8 cellular contexts compared by ENCODE assay signal in the genomic region with DNA sequence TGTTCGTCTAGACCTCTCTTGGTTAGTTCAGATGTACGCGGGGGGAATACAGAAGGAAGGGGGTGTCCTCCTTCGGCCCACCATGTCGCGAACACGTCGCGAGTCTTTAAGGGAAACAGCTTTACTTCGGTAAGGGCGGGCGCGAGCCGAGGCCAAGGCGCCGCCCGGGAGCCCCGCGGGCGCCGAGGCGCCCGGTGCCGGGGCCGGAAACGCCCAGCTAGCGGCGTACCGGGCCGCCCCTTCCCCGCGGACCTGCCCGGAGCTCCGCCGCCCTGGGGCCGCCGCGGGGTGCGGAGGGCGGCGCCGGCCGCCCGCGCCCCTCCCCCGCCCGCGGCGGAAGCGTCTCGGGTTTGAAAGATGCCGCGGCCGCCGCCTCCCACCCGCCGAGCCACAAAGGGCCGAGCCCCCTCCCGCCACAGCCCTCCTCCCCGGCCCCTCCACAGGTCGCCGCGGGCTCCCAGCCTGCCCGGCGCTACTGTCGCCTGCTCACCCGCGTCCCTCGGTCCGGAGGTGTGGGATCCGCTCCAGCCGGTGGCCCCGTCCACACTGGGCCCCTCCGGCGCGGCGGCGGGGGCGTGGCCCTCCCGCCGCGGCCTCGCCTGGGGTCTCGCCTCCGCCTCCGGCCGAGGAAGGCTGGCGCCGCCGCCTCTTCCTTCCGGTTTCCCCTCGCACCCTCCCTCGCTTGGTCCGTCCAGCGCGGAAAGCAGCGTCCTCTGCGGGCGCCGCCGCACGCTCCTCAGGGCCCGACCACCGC. TPM values are rescaled to one million over a fixed set of nuclear protein-coding genes. Genes with fewer than 3 reads are reported as not detected.
DNase-seq lines count a peak whose midpoint lies in the region; ATAC-seq and TF ChIP-seq lines count a peak whose summit lies in the region.

A gene (minus strand): TSS at position 715 of the 754 bp plus-strand sequence. CDS start 12,156 bp downstream, outside the sequence.

- H3K4me3 Mint-ChIP-seq in CD14-positive monocyte: peak within 1 kb of the TSS; percentile 96 to 99
- peak within 1 kb of the TSS; percentile 95 for H3K4me3 Mint-ChIP-seq in mesothelial cell of epicardium

- H3K27me3 Mint-ChIP-seq in CD14-positive monocyte (ENCODE audit: low read depth in 3 of 3) (peaks cover 0 to 5% (median 0%) of the 10 kb centered on the region in 3 donors), mesothelial cell of epicardium (ENCODE audit: low read depth) (no peaks in the 10 kb centered on the region)

- H3K36me3 Mint-ChIP-seq in CD14-positive monocyte (peaks cover 10 to 13% of the 10 kb centered on the region in 2 donors), mesothelial cell of epicardium (no peaks in the 10 kb centered on the region)

- ATAC-seq in HG03442 (IDR thresholded peaks at IDR 0.05; ENCODE audit: unreplicated experiment): peak; percentile 60

- peaks cover 44% of the 10 kb centered on the region for H3K4me1 Mint-ChIP-seq in CD14-positive monocyte
- H3K4me1 Mint-ChIP-seq in mesothelial cell of epicardium: peaks cover 59% of the 10 kb centered on the region

- DNase-seq in CD14-positive monocyte (ENCODE audit: low spot score) (peak; percentile 77), GM19240 (ENCODE audit: insufficient read length, low spot score) (peak; percentile 45), NOMO-1 treated with DMSO at 0.1 percent for 48 hours (lab: John Stamatoyannopoulos, UW; ENCODE audit: unreplicated experiment) (peak; percentile 83), mesothelial cell of epicardium (ENCODE audit: low spot score in 2 of 2, unreplicated experiment in 2 of 2) (peak; percentile 76 to 85)
- peak; percentile 55 to 73 (median 61) for DNase-seq in activated CD8-positive, alpha-beta memory T cell treated with anti-CD3 and anti-CD28 coated beads for 48 hours (ENCODE audit: low read depth in 2 of 3, low spot score in 2 of 3)
- peak; percentile 58 to 72 for DNase-seq in stimulated activated CD8-positive, alpha-beta memory T cell treated with anti-CD3 and anti-CD28 coated beads, Interleukin-15, amount 100 ng/mL, for 4 hours (ENCODE audit: low read depth in 2 of 2)

- no peak for TF ChIP-seq CTCF in CD14-positive monocyte (IDR thresholded peaks at IDR 0.05)
- TF ChIP-seq CTCF in mesothelial cell of epicardium (IDR thresholded peaks at IDR 0.05; ENCODE audit: unreplicated experiment): no peak

- H3K27ac Mint-ChIP-seq in CD14-positive monocyte (peak within 1 kb of the TSS; percentile 99), mesothelial cell of epicardium (peak within 1 kb of the TSS; percentile 97)

- H3K9me3 Mint-ChIP-seq in CD14-positive monocyte: peaks cover 0 to 2% (median 0%) of the 10 kb centered on the region in 7 donors
- H3K9me3 Mint-ChIP-seq in mesothelial cell of epicardium: no peaks in the 10 kb centered on the region

- intact Hi-C loops in CD14-positive monocyte (cut with micrococcal nuclease): loop anchor here (5.0 to 10.0 kb wide), 4 partner anchors 171 to 399 kb away; a partner anchor contains a TSS

- in situ Hi-C loops in endometrial microvascular endothelial cells (cut with HindIII; ENCODE audit: inconsistent ontology term, low pct_unique_long_range_greater_than_20kb, low sequenced_read_pairs): no loop called here

RNA-seq across cellular contexts. Expression of the gene that starts here (rescaled TPM):
- polyA plus RNA-seq in CD14-positive monocyte: 10 to 100 TPM; 23.7 to 33.9 TPM
- total RNA-seq in endometrial microvascular endothelial cells (ENCODE audit: inconsistent ontology term) (26.5 TPM), mesothelial cell of epicardium (41.9 to 42.3 TPM (median 42.1 TPM) in 3 replicates)

Comparison
In these comparisons a context has a peak if more than half of its experiments do, and no peak if none do; other contexts are left out.
1. Peak in every context shown above with its lines: DNase-seq and ATAC-seq.